1 cellular context compared by ENCODE assay signal in the genomic region with DNA sequence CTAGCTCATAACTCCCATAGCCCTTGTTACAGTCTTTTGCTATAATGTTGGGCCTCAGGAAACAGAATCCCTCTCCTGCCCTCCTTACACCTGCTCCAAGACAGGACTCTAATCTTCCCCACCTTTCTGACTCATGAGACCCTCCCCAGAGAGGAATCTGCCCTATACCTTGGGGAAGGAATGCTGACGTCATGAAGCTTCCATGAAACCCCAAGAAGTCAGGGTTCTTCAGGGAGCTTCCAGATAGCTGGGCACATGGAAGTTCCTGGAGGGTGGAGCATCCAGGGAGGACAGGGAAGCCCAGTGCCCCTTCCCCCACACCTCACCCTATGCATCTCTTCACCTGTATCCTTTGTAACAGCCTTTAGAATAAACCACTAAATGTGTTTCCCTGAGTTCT.
TF ChIP-seq lines count a peak whose summit lies in the region.

No MANE protein-coding gene starts in this region.

TF ChIP-seq in GM12878, 131 proteins besides CTCF, POLR2A, EP300 and RAD21:
- TF ChIP-seq E2F8 (IDR thresholded peaks at IDR 0.05; ENCODE audit: low read depth, partially characterized antibody), result no peak
- TF ChIP-seq SMAD1 (IDR thresholded peaks at IDR 0.05; ENCODE audit: low read depth, partially characterized antibody), result no peak
- TF ChIP-seq ETV6 (conservative IDR thresholded peaks at IDR 0.05 in 1 of 2, IDR thresholded peaks at IDR 0.05 in 1 of 2; ENCODE audit: borderline replicate concordance in 1 of 2, low read depth in 1 of 2), result no peak
- no peak for TF ChIP-seq MEF2A (IDR thresholded peaks at IDR 0.05; ENCODE audit: insufficient read depth, low read depth, low read length)
- no peak for TF ChIP-seq SRF (IDR thresholded peaks at IDR 0.05; ENCODE audit: low read depth in 2 of 2, low read length in 2 of 2)
- TF ChIP-seq, protein P1, sequence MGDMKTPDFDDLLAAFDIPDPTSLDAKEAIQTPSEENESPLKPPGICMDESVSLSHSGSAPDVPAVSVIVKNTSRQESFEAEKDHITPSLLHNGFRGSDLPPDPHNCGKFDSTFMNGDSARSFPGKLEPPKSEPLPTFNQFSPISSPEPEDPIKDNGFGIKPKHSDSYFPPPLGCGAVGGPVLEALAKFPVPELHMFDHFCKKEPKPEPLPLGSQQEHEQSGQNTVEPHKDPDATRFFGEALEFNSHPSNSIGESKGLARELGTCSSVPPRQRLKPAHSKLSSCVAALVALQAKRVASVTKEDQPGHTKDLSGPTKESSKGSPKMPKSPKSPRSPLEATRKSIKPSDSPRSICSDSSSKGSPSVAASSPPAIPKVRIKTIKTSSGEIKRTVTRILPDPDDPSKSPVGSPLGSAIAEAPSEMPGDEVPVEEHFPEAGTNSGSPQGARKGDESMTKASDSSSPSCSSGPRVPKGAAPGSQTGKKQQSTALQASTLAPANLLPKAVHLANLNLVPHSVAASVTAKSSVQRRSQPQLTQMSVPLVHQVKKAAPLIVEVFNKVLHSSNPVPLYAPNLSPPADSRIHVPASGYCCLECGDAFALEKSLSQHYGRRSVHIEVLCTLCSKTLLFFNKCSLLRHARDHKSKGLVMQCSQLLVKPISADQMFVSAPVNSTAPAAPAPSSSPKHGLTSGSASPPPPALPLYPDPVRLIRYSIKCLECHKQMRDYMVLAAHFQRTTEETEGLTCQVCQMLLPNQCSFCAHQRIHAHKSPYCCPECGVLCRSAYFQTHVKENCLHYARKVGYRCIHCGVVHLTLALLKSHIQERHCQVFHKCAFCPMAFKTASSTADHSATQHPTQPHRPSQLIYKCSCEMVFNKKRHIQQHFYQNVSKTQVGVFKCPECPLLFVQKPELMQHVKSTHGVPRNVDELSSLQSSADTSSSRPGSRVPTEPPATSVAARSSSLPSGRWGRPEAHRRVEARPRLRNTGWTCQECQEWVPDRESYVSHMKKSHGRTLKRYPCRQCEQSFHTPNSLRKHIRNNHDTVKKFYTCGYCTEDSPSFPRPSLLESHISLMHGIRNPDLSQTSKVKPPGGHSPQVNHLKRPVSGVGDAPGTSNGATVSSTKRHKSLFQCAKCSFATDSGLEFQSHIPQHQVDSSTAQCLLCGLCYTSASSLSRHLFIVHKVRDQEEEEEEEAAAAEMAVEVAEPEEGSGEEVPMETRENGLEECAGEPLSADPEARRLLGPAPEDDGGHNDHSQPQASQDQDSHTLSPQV (IDR thresholded peaks at IDR 0.05), result no peak
- no peak for TF ChIP-seq HDAC2 (IDR thresholded peaks at IDR 0.05)
- no peak for TF ChIP-seq SUZ12 (IDR thresholded peaks at IDR 0.05; ENCODE audit: unreplicated experiment)
- TF ChIP-seq ZNF217 (IDR thresholded peaks at IDR 0.05), result no peak
- TF ChIP-seq HDAC6 (IDR thresholded peaks at IDR 0.05; ENCODE audit: unreplicated experiment), result no peak
